In the genomic region with DNA sequence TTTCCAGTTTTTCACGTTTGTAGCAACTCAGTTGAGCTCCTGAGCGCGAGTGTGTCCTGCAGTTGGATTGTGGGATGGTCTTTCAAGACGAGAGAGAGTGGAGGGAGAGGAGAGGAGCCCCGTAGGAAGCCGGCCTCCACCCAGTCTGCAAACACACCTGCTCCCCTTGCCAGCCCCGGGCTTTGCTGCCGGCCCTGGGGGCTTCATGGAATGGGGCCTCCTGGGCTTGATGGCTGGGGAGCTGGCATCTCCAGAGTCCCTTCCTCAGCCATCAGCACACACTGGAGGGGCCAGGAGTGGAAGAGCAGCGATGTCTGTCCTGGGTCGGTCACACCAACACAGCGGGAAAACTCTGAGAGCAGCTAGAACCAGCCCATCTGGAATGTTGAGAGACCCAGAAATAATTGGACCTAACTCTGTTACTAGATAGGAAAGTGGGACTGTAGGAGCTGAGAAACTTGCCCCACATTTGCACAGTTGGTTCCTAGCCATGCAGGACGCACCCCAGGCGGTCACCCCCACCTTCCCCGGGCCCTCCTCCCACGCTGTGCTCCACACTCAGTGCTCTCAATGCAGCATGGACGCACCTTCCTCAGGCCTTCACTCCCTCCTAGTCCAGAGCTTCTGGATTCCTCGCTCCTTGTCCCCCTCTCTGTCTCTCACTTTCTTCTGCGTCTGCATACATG, we compare ENCODE assay signal across 15 cellular contexts.
DNase-seq lines count a peak whose midpoint lies in the region; ATAC-seq lines count a peak whose summit lies in the region.
"Had no signal": no experiment of that assay in that cellular context is flagged by ENCODE, and none has a peak within 500 bp of the region (broad histone marks: within the 10 kb centered on the region; RNA-seq: fewer than 3 reads in every experiment).

No MANE protein-coding gene starts in this region.

- H3K9me3 Mint-ChIP-seq in central memory CD8-positive, alpha-beta T cell = no peaks in the 10 kb centered on the region

- ATAC-seq in central memory CD8-positive, alpha-beta T cell (replicated peaks; ENCODE audit: extremely low read depth, poor library complexity, severe bottlenecking) = no peak
- ATAC-seq in GM18867 (IDR thresholded peaks at IDR 0.05; ENCODE audit: unreplicated experiment) = no peak
- ATAC-seq: HepG2 had no signal

- H3K36me3 Mint-ChIP-seq in central memory CD8-positive, alpha-beta T cell (ENCODE audit: insufficient read depth) = peaks cover 1% of the 10 kb centered on the region

- intact Hi-C loops in posterior vena cava (cut with DNase I) = no loop called here

- H3K4me1 Mint-ChIP-seq in central memory CD8-positive, alpha-beta T cell = no peaks in the 10 kb centered on the region

- H3K4me3 Mint-ChIP-seq in central memory CD8-positive, alpha-beta T cell = no peak overlapping the region

- DNase-seq in D341Med (ENCODE audit: low spot score) = peak; percentile 30
- DNase-seq in NCI-H146 treated with DMSO at 0.1 percent for 48 hours (lab: John Stamatoyannopoulos, UW; ENCODE audit: unreplicated experiment) = peak; percentile 52
- peak in 1 of 2 donors; percentile 8 for DNase-seq in central memory CD8-positive, alpha-beta T cell (ENCODE audit: low spot score in 2 of 2)
- peak; percentile 70 for DNase-seq in posterior vena cava (ENCODE audit: low spot score)
- no peak for DNase-seq in foreskin melanocyte
- DNase-seq in OCI-M1 (lab: John Stamatoyannopoulos, UW) = no peak
- DNase-seq: C1 segment of cervical spinal cord, DMS 273 treated with DMSO at 0.1 percent for 48 hours, EL, KG1, NCI-H1436, NCI-H2081 treated with DMSO at 0.1 percent for 48 hours, NCI-H526 had no signal

- peak overlapping the region; percentile 1 for H3K27ac Mint-ChIP-seq in central memory CD8-positive, alpha-beta T cell (ENCODE audit: low read depth)

- peaks cover 6% of the 10 kb centered on the region for H3K27me3 Mint-ChIP-seq in central memory CD8-positive, alpha-beta T cell

Comparison
In these comparisons a context has a peak if more than half of its experiments do, and no peak if none do; other contexts are left out.
1. DNase-seq: peak in D341Med (single experiment), NCI-H146 treated with DMSO at 0.1 percent for 48 hours (single experiment) and posterior vena cava (single experiment); none in foreskin melanocyte (single experiment) and OCI-M1 (single experiment).